1 cellular context compared by ENCODE assay signal in genomic region chr9:91119679-91120078, GRCh38.
TF ChIP-seq lines count a peak whose summit lies in the region.

No MANE protein-coding gene starts in this region.

TF ChIP-seq in WTC11, 78 proteins besides CTCF, POLR2A, EP300 and RAD21 (continued from another document):
- TF ChIP-seq, protein P1, sequence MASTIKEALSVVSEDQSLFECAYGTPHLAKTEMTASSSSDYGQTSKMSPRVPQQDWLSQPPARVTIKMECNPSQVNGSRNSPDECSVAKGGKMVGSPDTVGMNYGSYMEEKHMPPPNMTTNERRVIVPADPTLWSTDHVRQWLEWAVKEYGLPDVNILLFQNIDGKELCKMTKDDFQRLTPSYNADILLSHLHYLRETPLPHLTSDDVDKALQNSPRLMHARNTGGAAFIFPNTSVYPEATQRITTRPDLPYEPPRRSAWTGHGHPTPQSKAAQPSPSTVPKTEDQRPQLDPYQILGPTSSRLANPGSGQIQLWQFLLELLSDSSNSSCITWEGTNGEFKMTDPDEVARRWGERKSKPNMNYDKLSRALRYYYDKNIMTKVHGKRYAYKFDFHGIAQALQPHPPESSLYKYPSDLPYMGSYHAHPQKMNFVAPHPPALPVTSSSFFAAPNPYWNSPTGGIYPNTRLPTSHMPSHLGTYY (CRISPR knock-in tag; IDR thresholded peaks at IDR 0.05), result no peak
